In genomic region chr21:15514073-15514946, GRCh38 we compare ENCODE assay signal across 1 cellular context.
TF ChIP-seq lines count a peak whose summit lies in the region.

No MANE protein-coding gene starts in this region.

TF ChIP-seq in HepG2, 621 proteins besides CTCF, POLR2A, EP300 and RAD21 (continued from another document and continues in another):
- no peak for TF ChIP-seq GMEB2 (CRISPR knock-in tag; IDR thresholded peaks at IDR 0.05; ENCODE audit: low read depth)
- no peak for TF ChIP-seq ZBTB8A (CRISPR knock-in tag; IDR thresholded peaks at IDR 0.05; ENCODE audit: borderline replicate concordance, low read depth)
- no peak for TF ChIP-seq YEATS2 (CRISPR knock-in tag; IDR thresholded peaks at IDR 0.05; ENCODE audit: borderline replicate concordance)
- no peak for TF ChIP-seq ZFX (CRISPR knock-in tag; IDR thresholded peaks at IDR 0.05; ENCODE audit: low read depth)
- peak; percentile 70; the same call in 1 of the 2 replicates for TF ChIP-seq THRA (CRISPR knock-in tag; IDR thresholded peaks at IDR 0.05; ENCODE audit: borderline replicate concordance)
- TF ChIP-seq PRDM4 (CRISPR knock-in tag; IDR thresholded peaks at IDR 0.05; ENCODE audit: borderline replicate concordance), result no peak
- no peak for TF ChIP-seq HNRNPL (IDR thresholded peaks at IDR 0.05; ENCODE audit: low read depth, low read length)
- peak; percentile 61 for TF ChIP-seq PHF21A (CRISPR knock-in tag; IDR thresholded peaks at IDR 0.05)
- no peak for TF ChIP-seq ZNF33B (CRISPR knock-in tag; IDR thresholded peaks at IDR 0.05)
- TF ChIP-seq ZNF766 (CRISPR knock-in tag; IDR thresholded peaks at IDR 0.05; ENCODE audit: borderline replicate concordance), result no peak
- TF ChIP-seq THYN1 (CRISPR knock-in tag; IDR thresholded peaks at IDR 0.05; ENCODE audit: borderline replicate concordance, low read depth), result no peak
- TF ChIP-seq HNRNPK (IDR thresholded peaks at IDR 0.05; ENCODE audit: low read depth, low read length, poor library complexity, severe bottlenecking), result no peak
- no peak for TF ChIP-seq ZNF768 (CRISPR knock-in tag; IDR thresholded peaks at IDR 0.05)
- no peak for TF ChIP-seq EZH2 (conservative IDR thresholded peaks at IDR 0.05; ENCODE audit: low read depth, low read length)
- peak; percentile 69 for TF ChIP-seq IKZF5 (CRISPR knock-in tag; IDR thresholded peaks at IDR 0.05)
- TF ChIP-seq SYNCRIP (IDR thresholded peaks at IDR 0.05; ENCODE audit: insufficient read depth, low read depth, low read length), result no peak
- TF ChIP-seq SALL2 (CRISPR knock-in tag; IDR thresholded peaks at IDR 0.05), result no peak
- TF ChIP-seq FOXP1 (IDR thresholded peaks at IDR 0.05), result peak; percentile 95
- peak; percentile 99 for TF ChIP-seq FOXP1 (CRISPR knock-in tag; IDR thresholded peaks at IDR 0.05)
- TF ChIP-seq RFXANK (CRISPR knock-in tag; IDR thresholded peaks at IDR 0.05), result no peak; the same call in 1 of the 2 replicates
- TF ChIP-seq CEBPB (IDR thresholded peaks at IDR 0.05; ENCODE audit: borderline replicate concordance, low read depth, low read length), result peak; percentile 85
- TF ChIP-seq MAFK (conservative IDR thresholded peaks at IDR 0.05 in 1 of 2, IDR thresholded peaks at IDR 0.05 in 1 of 2; ENCODE audit: low read length in 2 of 2), result no peak
- TF ChIP-seq ZNF790 (CRISPR knock-in tag; IDR thresholded peaks at IDR 0.05; ENCODE audit: borderline replicate concordance), result no peak
- no peak for TF ChIP-seq ZNF724P (CRISPR knock-in tag; IDR thresholded peaks at IDR 0.05; ENCODE audit: borderline replicate concordance)
- no peak for TF ChIP-seq POLR2AphosphoS5 (IDR thresholded peaks at IDR 0.05; ENCODE audit: low read depth, low read length)
- TF ChIP-seq ZNF441 (CRISPR knock-in tag; IDR thresholded peaks at IDR 0.05; ENCODE audit: borderline replicate concordance), result no peak; the same call in 1 of the 2 replicates
- no peak for TF ChIP-seq ZNF10 (CRISPR knock-in tag; IDR thresholded peaks at IDR 0.05; ENCODE audit: borderline replicate concordance, low read depth)
- peak; percentile 79 for TF ChIP-seq SAP130 (CRISPR knock-in tag; IDR thresholded peaks at IDR 0.05; ENCODE audit: low read depth)
- no peak for TF ChIP-seq CENPT (CRISPR knock-in tag; IDR thresholded peaks at IDR 0.05; ENCODE audit: low read depth)
- no peak for TF ChIP-seq ZNF30 (CRISPR knock-in tag; IDR thresholded peaks at IDR 0.05)
- TF ChIP-seq TBX2 (CRISPR knock-in tag; IDR thresholded peaks at IDR 0.05; ENCODE audit: borderline replicate concordance), result peak; percentile 95
- no peak for TF ChIP-seq RORA (CRISPR knock-in tag; IDR thresholded peaks at IDR 0.05)
- no peak for TF ChIP-seq RBAK (CRISPR knock-in tag; IDR thresholded peaks at IDR 0.05)
- no peak for TF ChIP-seq ZNF572 (CRISPR knock-in tag; IDR thresholded peaks at IDR 0.05)
- no peak for TF ChIP-seq CENPX (CRISPR knock-in tag; IDR thresholded peaks at IDR 0.05)
- TF ChIP-seq AKAP8 (CRISPR knock-in tag; IDR thresholded peaks at IDR 0.05), result no peak
- no peak for TF ChIP-seq CREBL2 (CRISPR knock-in tag; IDR thresholded peaks at IDR 0.05; ENCODE audit: borderline replicate concordance)
- TF ChIP-seq SMAD9 (CRISPR knock-in tag; IDR thresholded peaks at IDR 0.05), result no peak
- TF ChIP-seq ZFP1 (CRISPR knock-in tag; IDR thresholded peaks at IDR 0.05), result no peak
- no peak for TF ChIP-seq FOXM1 (CRISPR knock-in tag; IDR thresholded peaks at IDR 0.05)
- no peak for TF ChIP-seq TFAP4 (IDR thresholded peaks at IDR 0.05; ENCODE audit: borderline replicate concordance, low read depth)
- peak; percentile 2; the same call in 1 of the 2 replicates for TF ChIP-seq MNT (IDR thresholded peaks at IDR 0.05)
- TF ChIP-seq ZNF558 (CRISPR knock-in tag; IDR thresholded peaks at IDR 0.05; ENCODE audit: borderline replicate concordance), result no peak
- TF ChIP-seq FOXA1 (IDR thresholded peaks at IDR 0.05), result peak; percentile 99
- peak; percentile 99 for TF ChIP-seq FOXA1 (CRISPR knock-in tag; IDR thresholded peaks at IDR 0.05)
- TF ChIP-seq ZNF253 (CRISPR knock-in tag; IDR thresholded peaks at IDR 0.05; ENCODE audit: borderline replicate concordance), result no peak
- no peak for TF ChIP-seq HOXA7 (CRISPR knock-in tag; IDR thresholded peaks at IDR 0.05)
- TF ChIP-seq TEAD3 (CRISPR knock-in tag; optimal IDR thresholded peaks at IDR 0.05; ENCODE audit: borderline replicate concordance), result peak; percentile 76
- TF ChIP-seq KMT2A (CRISPR knock-in tag; IDR thresholded peaks at IDR 0.05), result no peak
- TF ChIP-seq BRCA1 (CRISPR knock-in tag; IDR thresholded peaks at IDR 0.05), result no peak
- TF ChIP-seq AFF4 (CRISPR knock-in tag; IDR thresholded peaks at IDR 0.05), result no peak
- no peak for TF ChIP-seq KLF12 (CRISPR knock-in tag; IDR thresholded peaks at IDR 0.05; ENCODE audit: borderline replicate concordance)
- TF ChIP-seq ZNF580 (CRISPR knock-in tag; IDR thresholded peaks at IDR 0.05; ENCODE audit: borderline replicate concordance, low read depth), result peak; percentile 85; the same call in 1 of the 2 replicates
- 0 out of 2 replicates have a peak, but pooled peaks have one; percentile 70 for TF ChIP-seq ZNF335 (CRISPR knock-in tag; IDR thresholded peaks at IDR 0.05)
- peak; percentile 92 for TF ChIP-seq NFKBIZ (CRISPR knock-in tag; IDR thresholded peaks at IDR 0.05)
- peak; percentile 78 for TF ChIP-seq HNF1B (CRISPR knock-in tag; IDR thresholded peaks at IDR 0.05)
- peak in 1 of 2 experiments; percentile 74; a peak in 2 of 4 replicates for TF ChIP-seq ATF4 (CRISPR knock-in tag; IDR thresholded peaks at IDR 0.05)
- no peak for TF ChIP-seq ZFP41 (CRISPR knock-in tag; IDR thresholded peaks at IDR 0.05; ENCODE audit: borderline replicate concordance)
